Comparison of ENCODE assay signal across 15 cellular contexts in the genomic region with DNA sequence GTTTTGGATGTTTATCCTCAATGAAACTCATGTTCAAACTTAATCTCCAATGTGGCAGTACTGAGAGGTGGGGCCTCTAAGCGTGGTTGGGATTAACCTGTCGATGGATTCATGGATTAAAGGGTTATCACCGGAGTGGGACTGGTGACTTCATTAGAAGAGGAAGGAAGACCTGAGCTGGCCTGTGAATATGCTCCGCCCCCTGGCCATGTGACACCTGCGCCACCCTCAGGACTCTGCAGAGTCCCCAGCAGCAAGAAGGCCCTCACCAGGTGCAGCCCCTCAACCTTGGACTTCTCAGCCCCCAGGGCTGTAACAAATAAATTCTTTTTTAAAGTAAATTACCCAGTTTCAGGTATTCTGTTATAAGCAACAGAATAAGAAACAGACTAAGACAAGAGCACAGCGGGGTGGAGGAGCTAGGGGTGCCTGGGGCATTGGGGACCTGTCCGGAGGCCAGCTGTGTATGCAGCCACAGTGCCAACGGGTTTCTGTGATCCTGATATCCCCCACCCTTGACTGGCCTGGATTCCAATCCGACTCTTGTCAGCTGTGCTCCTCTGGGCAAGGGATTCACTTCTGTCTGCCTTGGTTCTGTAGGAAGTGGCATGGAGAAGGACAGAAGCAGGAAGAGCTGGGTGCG. TPM values are rescaled to one million over a fixed set of nuclear protein-coding genes. Genes with fewer than 3 reads are reported as not detected.
A peak's percentile ranks its signal among the peaks of the same experiment; 100 is the strongest.
DNase-seq lines count a peak whose midpoint lies in the region; ATAC-seq and TF ChIP-seq lines count a peak whose summit lies in the region.
"Had no signal": no experiment of that assay in that cellular context is flagged by ENCODE, and none has a peak within 500 bp of the region (broad histone marks: within the 10 kb centered on the region; RNA-seq: fewer than 3 reads in every experiment).

No MANE protein-coding gene starts in this region.

- CTCF ChIA-PET in CD4-positive, alpha-beta T cell (lab: Charles Lee): interaction anchor here (2.0 to 8.5 kb wide), 2 partner anchors 20 to 34 kb away, joined by 10 to 93 read pairs; no protein-coding TSS in a partner anchor
- CTCF ChIA-PET in IMR-90 (lab: Yijun Ruan, JAX): interaction anchor here (1.1 to 3.9 kb wide), 3 partner anchors 21 to 177 kb away, joined by 5 to 27 read pairs (median 5); no protein-coding TSS in a partner anchor
- CTCF ChIA-PET in WTC11 (lab: Charles Lee): interaction anchor here (0.6 to 4.7 kb wide), 11 partner anchors 10 to 324 kb away, joined by 3 to 65 read pairs (median 7); no protein-coding TSS in a partner anchor
- CTCF ChIA-PET in naive thymus-derived CD4-positive, alpha-beta T cell (lab: Charles Lee): interaction anchor here (1.3 to 5.0 kb wide), 3 partner anchors 20 to 33 kb away, joined by 6 to 72 read pairs (median 30); no protein-coding TSS in a partner anchor

- H3K4me3 ChIP-seq in IMR-90 (ENCODE audit: insufficient read depth, low read depth, low read length) (no peak overlapping the region), hepatocyte (no peak overlapping the region)
- no peak overlapping the region for H3K4me3 ChIP-seq in naive thymus-derived CD4-positive, alpha-beta T cell (ENCODE audit: low read length)
- H3K4me3 ChIP-seq: SJCRH30 had no signal

- no peaks in the 10 kb centered on the region for H3K9me3 Mint-ChIP-seq in CD4-positive, alpha-beta T cell
- no peaks in the 10 kb centered on the region for H3K9me3 Mint-ChIP-seq in WTC11
- H3K9me3 Mint-ChIP-seq in naive thymus-derived CD4-positive, alpha-beta T cell: peaks cover 0 to 6% (median 0%) of the 10 kb centered on the region in 11 donors

- H2AK9ac ChIP-seq in IMR-90 (replicated peaks; ENCODE audit: low read depth, low read length, poor library complexity): no peak overlapping the region

- peaks cover 36% of the 10 kb centered on the region for H3K4me1 Mint-ChIP-seq in CD4-positive, alpha-beta T cell (ENCODE audit: low read depth)
- peaks cover 44% of the 10 kb centered on the region for H3K4me1 Mint-ChIP-seq in WTC11
- H3K4me1 Mint-ChIP-seq in naive thymus-derived CD4-positive, alpha-beta T cell: peaks cover 25 to 52% (median 41%) of the 10 kb centered on the region in 7 donors

- no peak overlapping the region for H3K4me3 Mint-ChIP-seq in CD4-positive, alpha-beta T cell
- no peak overlapping the region for H3K4me3 Mint-ChIP-seq in WTC11
- no peak overlapping the region for H3K4me3 Mint-ChIP-seq in naive thymus-derived CD4-positive, alpha-beta T cell
- H3K4me3 Mint-ChIP-seq: H9 had no signal

- no peaks in the 10 kb centered on the region for H3K9me2 ChIP-seq in hepatocyte (replicated peaks; ENCODE audit: insufficient read depth)

- no peak overlapping the region for H2AK5ac ChIP-seq in IMR-90 (ENCODE audit: low read depth, low read length)

- H3K4me2 ChIP-seq in IMR-90 (ENCODE audit: low read depth, low read length): no peak overlapping the region
- H3K4me2 ChIP-seq in hepatocyte: no peak overlapping the region

- intact Hi-C loops in CD4-positive, alpha-beta T cell (cut with DNase I, micrococcal nuclease): loop anchor here (5.0 to 10.0 kb wide), 6 partner anchors 177 to 618 kb away; a partner anchor contains a TSS
- intact Hi-C loops in IMR-90 (cut with micrococcal nuclease): no loop called here
- intact Hi-C loops in naive thymus-derived CD4-positive, alpha-beta T cell (cut with micrococcal nuclease): loop anchor here (5.0 to 10.0 kb wide), 3 partner anchors 392 to 478 kb away; a partner anchor contains a TSS

- ATAC-seq in CD4-positive, alpha-beta T cell (ENCODE audit: poor library complexity): no peak
- ATAC-seq in IMR-90 (ENCODE audit: low read depth): no peak
- ATAC-seq in WTC11: no peak
- no peak for ATAC-seq in naive thymus-derived CD4-positive, alpha-beta T cell
- ATAC-seq in HG03521 (IDR thresholded peaks at IDR 0.05; ENCODE audit: unreplicated experiment): no peak
- ATAC-seq in HG03571 (IDR thresholded peaks at IDR 0.05; ENCODE audit: unreplicated experiment): no peak

- TF ChIP-seq RAD21 in IMR-90 (IDR thresholded peaks at IDR 0.05; ENCODE audit: low read length): no peak

- POLR2A ChIA-PET in CD4-positive, alpha-beta T cell (lab: Charles Lee): interaction anchor here (0.8 to 3.8 kb wide), 3 partner anchors 20 to 515 kb away, joined by 3 to 29 read pairs (median 5); no protein-coding TSS in a partner anchor
- POLR2A ChIA-PET in IMR-90 (lab: Charles Lee; ENCODE audit: unreplicated experiment): no interaction called here
- POLR2A ChIA-PET in WTC11 (lab: Charles Lee): interaction anchor here (0.6 to 1.4 kb wide), 2 partner anchors 21 to 187 kb away, joined by 3 read pairs; no protein-coding TSS in a partner anchor
- POLR2A ChIA-PET in naive thymus-derived CD4-positive, alpha-beta T cell (lab: Charles Lee): interaction anchor here (0.8 to 4.7 kb wide), 3 partner anchors 12 to 34 kb away, joined by 3 to 39 read pairs (median 3); no protein-coding TSS in a partner anchor

- peaks cover 16 to 23% of the 10 kb centered on the region in 2 experiments for H3K79me1 ChIP-seq in IMR-90 (ENCODE audit: low read depth in 1 of 2, low read length in 2 of 2)

- no peak for TF ChIP-seq CTCF in CD4-positive, alpha-beta T cell (IDR thresholded peaks at IDR 0.05)
- no peak for TF ChIP-seq CTCF in IMR-90 (conservative IDR thresholded peaks at IDR 0.05; ENCODE audit: low read depth, low read length)
- TF ChIP-seq CTCF in WTC11 (IDR thresholded peaks at IDR 0.05): no peak
- no peak for TF ChIP-seq CTCF in hepatocyte (IDR thresholded peaks at IDR 0.05; ENCODE audit: poor library complexity)

- H3K56ac ChIP-seq in IMR-90 (ENCODE audit: extremely low read depth, insufficient read depth, low read length): no peak overlapping the region

- H2BK15ac ChIP-seq in IMR-90 (ENCODE audit: low read depth, low read length): no peak overlapping the region

- no peak overlapping the region for H3K9ac ChIP-seq in IMR-90 (ENCODE audit: low read depth, low read length)

- peak overlapping the region; percentile 99 for H3K27ac Mint-ChIP-seq in CD4-positive, alpha-beta T cell
- no peak overlapping the region for H3K27ac Mint-ChIP-seq in WTC11
- peak overlapping the region in 8 of 9 donors; percentile 50 to 100 (median 100) for H3K27ac Mint-ChIP-seq in naive thymus-derived CD4-positive, alpha-beta T cell
- H3K27ac Mint-ChIP-seq: H9 had no signal

- TF ChIP-seq POLR2A in IMR-90 (IDR thresholded peaks at IDR 0.05; ENCODE audit: low read depth, low read length): no peak

- no peak overlapping the region for H2BK120ac ChIP-seq in IMR-90 (ENCODE audit: low read depth, low read length)

- DNase-seq in CD4-positive, alpha-beta T cell: no peak
- DNase-seq in IMR-90 (no peak), WTC11 (ENCODE audit: low spot score) (no peak), hepatocyte (ENCODE audit: low spot score) (no peak)
- no peak for DNase-seq in naive thymus-derived CD4-positive, alpha-beta T cell
- DNase-seq in effector CD8-positive, alpha-beta T cell (lab: John Stamatoyannopoulos, UW): no peak
- DNase-seq: COR-L47, H9, NCI-H1092, NCI-H345, NCI-H526 treated with DMSO at 0.1 percent for 48 hours, SJCRH30, SW 1271 had no signal

- H3K4me1 ChIP-seq in IMR-90 (ENCODE audit: control insufficient read depth, insufficient read depth, low read length) (peaks cover 4% of the 10 kb centered on the region; the same call in 1 of the 2 replicates), hepatocyte (ENCODE audit: insufficient read depth) (peaks cover 15% of the 10 kb centered on the region)
- H3K4me1 ChIP-seq in naive thymus-derived CD4-positive, alpha-beta T cell (ENCODE audit: control insufficient read depth in 2 of 2, insufficient read depth in 2 of 2, low read length in 2 of 2): peaks cover 14 to 15% of the 10 kb centered on the region in 2 donors

- no peaks in the 10 kb centered on the region for H3K27me3 ChIP-seq in CD4-positive, alpha-beta T cell (ENCODE audit: control insufficient read depth, insufficient read depth, low read length)
- H3K27me3 ChIP-seq in IMR-90 (ENCODE audit: control insufficient read depth, insufficient read depth, low read length) (no peaks in the 10 kb centered on the region), hepatocyte (no peaks in the 10 kb centered on the region)
- H3K27me3 ChIP-seq in naive thymus-derived CD4-positive, alpha-beta T cell (ENCODE audit: control insufficient read depth in 2 of 2, insufficient read depth in 2 of 2, low read length in 2 of 2): no peaks in the 10 kb centered on the region
- H3K27me3 ChIP-seq: SJCRH30 had no signal

- H4K20me1 ChIP-seq in IMR-90 (ENCODE audit: insufficient read depth, low read length): peaks cover 8% of the 10 kb centered on the region
- H4K20me1 ChIP-seq in hepatocyte (ENCODE audit: insufficient read depth, poor library complexity, severe bottlenecking): peaks cover 12% of the 10 kb centered on the region

- no peak overlapping the region for H3K23ac ChIP-seq in IMR-90 (ENCODE audit: low read depth, low read length)

- H3K27ac ChIP-seq in CD4-positive, alpha-beta T cell (ENCODE audit: low read depth, low read length): no peak overlapping the region
- H3K27ac ChIP-seq in IMR-90 (ENCODE audit: insufficient read depth, low read length) (no peak overlapping the region), hepatocyte (no peak overlapping the region)
- H3K27ac ChIP-seq in naive thymus-derived CD4-positive, alpha-beta T cell (ENCODE audit: low read depth, low read length): peak overlapping the region; percentile 96
- H3K27ac ChIP-seq: SJCRH30 had no signal

- H2AFZ ChIP-seq in IMR-90 (replicated peaks; ENCODE audit: low read length, poor library complexity) (peak overlapping the region; percentile 17), hepatocyte (no peak overlapping the region)

- H2BK5ac ChIP-seq in IMR-90 (ENCODE audit: low read depth, low read length, poor library complexity, severe bottlenecking): no peak overlapping the region

- H2BK20ac ChIP-seq in IMR-90 (ENCODE audit: low read depth, low read length): no peak overlapping the region

- in situ Hi-C loops in IMR-90 (cut with MboI; ENCODE audit: low sequenced_read_pairs): loop anchor here (5.0 kb wide), 1 partner anchor 177 kb away; no protein-coding TSS in a partner anchor

- WGBS in IMR-90 (ENCODE audit: extremely low coverage in 2 of 2, insufficient read length in 1 of 2), 2 experiments: 80% methylated on average over 1 of the region's 10 CpGs; no CpG with 5 or more reads in 1 of the 2 experiments
- WGBS in hepatocyte (ENCODE audit: low lambda C conversion rate, missing lambda C conversion rate): 95% methylated on average over 10 of the region's 10 CpGs

- H4K5ac ChIP-seq in IMR-90 (ENCODE audit: low read depth, low read length): no peak overlapping the region

- H3K9me3 ChIP-seq in CD4-positive, alpha-beta T cell (ENCODE audit: control insufficient read depth, low read length): no peaks in the 10 kb centered on the region
- no peaks in the 10 kb centered on the region for H3K9me3 ChIP-seq in IMR-90 (ENCODE audit: control insufficient read depth, insufficient read depth, low read length)
- H3K9me3 ChIP-seq in naive thymus-derived CD4-positive, alpha-beta T cell (ENCODE audit: control insufficient read depth in 2 of 3, low read length in 3 of 3): no peaks in the 10 kb centered on the region
- no peaks in the 10 kb centered on the region for H3K9me3 ChIP-seq in hepatocyte (ENCODE audit: low read depth)
- H3K9me3 ChIP-seq: SJCRH30 had no signal

- H3K36me3 ChIP-seq in IMR-90 (ENCODE audit: control insufficient read depth, insufficient read depth, low read length) (no peaks in the 10 kb centered on the region), hepatocyte (replicated peaks; ENCODE audit: insufficient read depth, low read depth) (no peaks in the 10 kb centered on the region)
- no peaks in the 10 kb centered on the region for H3K36me3 ChIP-seq in naive thymus-derived CD4-positive, alpha-beta T cell (ENCODE audit: control insufficient read depth in 2 of 3, insufficient read depth in 3 of 3, low read length in 3 of 3)
- H3K36me3 ChIP-seq: SJCRH30 had no signal

- H4K91ac ChIP-seq in IMR-90 (ENCODE audit: insufficient read depth, low read depth, low read length): no peak overlapping the region

- dilution Hi-C loops in IMR-90 (cut with HindIII; ENCODE audit: low sequenced_read_pairs, unreplicated experiment): no loop called here

- H4K8ac ChIP-seq in IMR-90 (ENCODE audit: low read depth in 2 of 2, low read length in 2 of 2): no peak overlapping the region

- peaks cover 5% of the 10 kb centered on the region; the same call in 1 of the 2 replicates for H3K9me1 ChIP-seq in IMR-90 (ENCODE audit: insufficient read depth, low read length)

- peaks cover 3% of the 10 kb centered on the region for H3K27me3 Mint-ChIP-seq in CD4-positive, alpha-beta T cell
- no peaks in the 10 kb centered on the region; the same call in 1 of the 2 replicates for H3K27me3 Mint-ChIP-seq in WTC11 (ENCODE audit: low read depth)
- H3K27me3 Mint-ChIP-seq in naive thymus-derived CD4-positive, alpha-beta T cell: no peaks in the 10 kb centered on the region

- H3K14ac ChIP-seq in IMR-90 (replicated peaks; ENCODE audit: low read depth, low read length): no peak overlapping the region

- no TSS peak for BruUV-seq in IMR-90 (replicated peaks; lab: Mats Ljungman, UMichigan)

- H3K79me2 ChIP-seq in hepatocyte: peaks cover 17% of the 10 kb centered on the region

- H3K36me3 Mint-ChIP-seq in CD4-positive, alpha-beta T cell (ENCODE audit: low read depth): peaks cover 19% of the 10 kb centered on the region
- peaks cover 4% of the 10 kb centered on the region; the same call in 1 of the 2 replicates for H3K36me3 Mint-ChIP-seq in WTC11
- H3K36me3 Mint-ChIP-seq in naive thymus-derived CD4-positive, alpha-beta T cell: peaks cover 0 to 3% (median 0%) of the 10 kb centered on the region in 5 donors

- H3K18ac ChIP-seq in IMR-90 (ENCODE audit: low read depth, low read length): no peak overlapping the region

- H3K4ac ChIP-seq in IMR-90 (ENCODE audit: low read depth, low read length): no peak overlapping the region

RNA-seq across cellular contexts. Expression of a gene that starts 3.2 kb away (rescaled TPM):
- 10 to 100 TPM; 21.2 to 21.7 TPM for total RNA-seq in CD4-positive, alpha-beta T cell
- 22.9 and 27.8 TPM in 2 replicates for total RNA-seq in IMR-90 (2012; rRNA removed)
- polyA plus RNA-seq in IMR-90 (2012; rRNA removed): 20.1 and 23.3 TPM in 2 replicates
- 6.6 and 13.4 TPM in 2 replicates for polyA plus RNA-seq in IMR-90 (2012; cell fraction: cytosol; rRNA removed)
- polyA plus RNA-seq in IMR-90 (2012; cell fraction: nucleus; rRNA removed; ENCODE audit: low replicate concordance): 8.1 and 28.5 TPM in 2 replicates
- 42.4 to 42.9 TPM (median 42.9 TPM) in 3 replicates for total RNA-seq in WTC11 (2021)
- 10 to 100 TPM; 25.7 to 41.4 (median 31.2) TPM for total RNA-seq in naive thymus-derived CD4-positive, alpha-beta T cell
- 10 to 100 TPM; 14.7 to 18.0 TPM for polyA plus RNA-seq in naive thymus-derived CD4-positive, alpha-beta T cell
- total RNA-seq in hepatocyte: 31.3 and 39.1 TPM in 2 replicates
- 17.5 and 17.8 TPM in 2 replicates for polyA plus RNA-seq in hepatocyte

RNA-seq across cellular contexts. Expression of a gene that starts 58.1 kb away (rescaled TPM):
- total RNA-seq in CD4-positive, alpha-beta T cell: 1 to 10 TPM; 1.1 to 1.5 TPM
- total RNA-seq in IMR-90 (2012; rRNA removed): 20.6 and 20.8 TPM in 2 replicates
- 17.7 and 20.3 TPM in 2 replicates for polyA plus RNA-seq in IMR-90 (2012; rRNA removed)
- polyA plus RNA-seq in IMR-90 (2012; cell fraction: cytosol; rRNA removed): 11.8 and 14.2 TPM in 2 replicates
- polyA plus RNA-seq in IMR-90 (2012; cell fraction: nucleus; rRNA removed; ENCODE audit: low replicate concordance): 18.2 and 28.4 TPM in 2 replicates
- total RNA-seq in WTC11 (2021): 124 to 138 TPM (median 136 TPM) in 3 replicates
- total RNA-seq in naive thymus-derived CD4-positive, alpha-beta T cell: under 1 TPM in 2 of 5 experiments, not detected in 3; 0.16 to 0.81 TPM
- not detected for polyA plus RNA-seq in naive thymus-derived CD4-positive, alpha-beta T cell
- 15.9 and 25.0 TPM in 2 replicates for total RNA-seq in hepatocyte
- 44.6 and 46.6 TPM in 2 replicates for polyA plus RNA-seq in hepatocyte
